Comparison of ENCODE assay signal across 24 cellular contexts in genomic region chr2:152532241-152532640, GRCh38.
"Had no signal": no experiment of that assay in that cellular context is flagged by ENCODE, and none has a peak within 500 bp of the region (broad histone marks: within the 10 kb centered on the region; RNA-seq: fewer than 3 reads in every experiment).

No MANE protein-coding gene starts in this region.

- H3K4me3 ChIP-seq: dorsolateral prefrontal cortex, gastroesophageal sphincter, heart left ventricle, hepatocyte, left lung, ovary, psoas muscle, sigmoid colon, spleen, testis, tibial artery, upper lobe of left lung had no signal

- H3K27me3 ChIP-seq: dorsolateral prefrontal cortex, foreskin keratinocyte, gastroesophageal sphincter, heart left ventricle, hepatocyte, left lung, ovary, sigmoid colon, testis, tibial artery, upper lobe of left lung had no signal

- ATAC-seq: foreskin keratinocyte; gastroesophageal sphincter; heart left ventricle; left cardiac atrium; left lung; naive thymus-derived CD8-positive, alpha-beta T cell; psoas muscle; right cardiac atrium; stimulated activated memory B cell treated with anti-CD40 and anti-IgM and Interleukin-4, amounts not matched to agents 10 μg/mL and 1 μg/mL and 100 μg/mL, for 72 hours; stimulated activated naive CD8-positive, alpha-beta T cell treated with anti-CD3 and anti-CD28 coated beads, Interleukin-15, Interleukin-2, amounts not matched to agents 100 U/mL and 50 U/mL, for 24 hours had no signal

- H2AFZ ChIP-seq: hepatocyte had no signal

- DNase-seq: dorsolateral prefrontal cortex; effector CD4-positive, alpha-beta T cell; foreskin keratinocyte; heart left ventricle; left cardiac atrium; left lung; naive thymus-derived CD8-positive, alpha-beta T cell; nephron progenitor cell; occipital lobe; ovary; posterior cingulate gyrus; psoas muscle; right cardiac atrium; sigmoid colon; spleen; stimulated activated CD4-positive, alpha-beta T cell treated with anti-CD3 and anti-CD28 coated beads, Interleukin-4, amount 100 ng/mL, for 4 hours; stimulated activated naive CD8-positive, alpha-beta T cell treated with anti-CD3 and anti-CD28 coated beads, Interleukin-15, Interleukin-2, amounts not matched to agents 100 U/mL and 50 U/mL, for 24 hours; substantia nigra; testis; tibial artery; upper lobe of left lung had no signal

- H3K36me3 ChIP-seq: gastroesophageal sphincter, heart left ventricle, left lung, ovary, sigmoid colon, spleen, tibial artery, upper lobe of left lung had no signal

- H3K4me1 ChIP-seq: left lung had no signal

- H3K27ac ChIP-seq: foreskin keratinocyte, gastroesophageal sphincter, heart left ventricle, hepatocyte, left lung, ovary, psoas muscle, sigmoid colon, spleen, testis, tibial artery, upper lobe of left lung had no signal

- H3K4me2 ChIP-seq: hepatocyte had no signal

- H3K9me3 ChIP-seq: gastroesophageal sphincter, heart left ventricle, left lung, ovary, psoas muscle, sigmoid colon, spleen, testis, tibial artery, upper lobe of left lung had no signal
